Comparison of ENCODE assay signal across 1 cellular context in genomic region chr19:45717131-45717982, GRCh38.
A peak's percentile ranks its signal among the peaks of the same experiment; 100 is the strongest.
TF ChIP-seq lines count a peak whose summit lies in the region.

No MANE protein-coding gene starts in this region.

TF ChIP-seq in SK-N-SH, 30 proteins besides CTCF, POLR2A, EP300 and RAD21 (continued from another document):
- TF ChIP-seq SMC3 (IDR thresholded peaks at IDR 0.05; ENCODE audit: low read depth, low read length) (no peak), JUND (IDR thresholded peaks at IDR 0.05) (no peak; the same call in 1 of the 2 replicates), SIN3A (IDR thresholded peaks at IDR 0.05; ENCODE audit: borderline replicate concordance, low read depth, low read length) (peak; percentile 11; the same call in 1 of the 2 replicates), REST (IDR thresholded peaks at IDR 0.05; ENCODE audit: low read depth, low read length) (no peak), FOXJ3 (CRISPR knock-in tag; IDR thresholded peaks at IDR 0.05) (peak; percentile 42; the same call in 1 of the 2 replicates), MXI1 (IDR thresholded peaks at IDR 0.05; ENCODE audit: low read depth, low read length) (peak; percentile 90; the same call in 1 of the 2 replicates), ELF1 (IDR thresholded peaks at IDR 0.05) (no peak; the same call in none of the 2 replicates), TEAD4 (IDR thresholded peaks at IDR 0.05; ENCODE audit: borderline replicate concordance, insufficient read depth) (no peak), RXRA (IDR thresholded peaks at IDR 0.05; ENCODE audit: borderline replicate concordance, low read depth) (no peak), TCF12 (IDR thresholded peaks at IDR 0.05) (no peak), FOXM1 (IDR thresholded peaks at IDR 0.05; ENCODE audit: low read depth) (no peak), PBX3 (IDR thresholded peaks at IDR 0.05) (peak; percentile 93), MEF2A (IDR thresholded peaks at IDR 0.05; ENCODE audit: borderline replicate concordance, low read depth) (no peak), EZH2phosphoT487 (IDR thresholded peaks at IDR 0.05; ENCODE audit: borderline replicate concordance, low read depth) (no peak), USF2 (IDR thresholded peaks at IDR 0.05; ENCODE audit: borderline replicate concordance, low read depth, low read length) (no peak; the same call in 1 of the 2 replicates)
